ENCODE assay signal across 15 cellular contexts in genomic region chr5:150508828-150509227, GRCh38. TPM values are rescaled to one million over a fixed set of nuclear protein-coding genes. Genes with fewer than 3 reads are reported as not detected.
DNase-seq lines count a peak whose midpoint lies in the region; ATAC-seq and TF ChIP-seq lines count a peak whose summit lies in the region.
"Had no signal": no experiment of that assay in that cellular context is flagged by ENCODE, and none has a peak within 500 bp of the region (broad histone marks: within the 10 kb centered on the region; RNA-seq: fewer than 3 reads in every experiment).

No MANE protein-coding gene starts in this region.

- H3K4me3 ChIP-seq in GM23338 (no peak overlapping the region), lower lobe of right lung (peak overlapping the region; percentile 37), subcutaneous abdominal adipose tissue (ENCODE audit: low read depth in 1 of 5, low read length in 5 of 5) (no peak overlapping the region)
- H3K4me3 ChIP-seq: SK-N-MC had no signal

- H2AFZ ChIP-seq in GM23338 = no peak overlapping the region

- 0 out of 2 replicates have a peak, but pooled peaks cover 6% of the 10 kb centered on the region for H3F3A ChIP-seq in GM23338 (replicated peaks; ENCODE audit: low read depth)

- H3K9me2 ChIP-seq in GM23338 (ENCODE audit: insufficient read depth) = no peaks in the 10 kb centered on the region

- H3K9me3 Mint-ChIP-seq in GM23338 (no peaks in the 10 kb centered on the region), brain (no peaks in the 10 kb centered on the region)

- ATAC-seq in GM23338 (no peak), lower lobe of right lung (no peak)
- ATAC-seq: activated CD8-positive, alpha-beta T cell treated with anti-CD3 and anti-CD28 coated beads, Interleukin-2, amount 10 ng/mL, durations not matched to agents 7 days and 5 days had no signal

- H3K9me3 ChIP-seq in lower lobe of right lung = no peaks in the 10 kb centered on the region
- H3K9me3 ChIP-seq in subcutaneous abdominal adipose tissue (ENCODE audit: control insufficient read depth in 5 of 5, low read length in 5 of 5) = no peaks in the 10 kb centered on the region

- H3K4me1 Mint-ChIP-seq in GM23338 (peaks cover 57% of the 10 kb centered on the region), brain (peaks cover 96% of the 10 kb centered on the region)

- in situ Hi-C loops in GM13977 (cut with MboI; ENCODE audit: low pct_unique_long_range_greater_than_20kb, low sequenced_read_pairs, unreplicated experiment) = no loop called here

- H3K27me3 Mint-ChIP-seq in GM23338 (ENCODE audit: insufficient read depth, low read depth, poor library complexity) (peaks cover 30% of the 10 kb centered on the region), brain (peaks cover 3% of the 10 kb centered on the region)

- no peaks in the 10 kb centered on the region for H3K36me3 Mint-ChIP-seq in GM23338 (ENCODE audit: low read depth)
- no peaks in the 10 kb centered on the region for H3K36me3 Mint-ChIP-seq in brain

- H3K27ac Mint-ChIP-seq in GM23338 = no peak overlapping the region
- H3K27ac Mint-ChIP-seq in brain = peak overlapping the region in 4 of 5 experiments; percentile 31 to 83 (median 57)
- H3K27ac Mint-ChIP-seq: activated CD8-positive, alpha-beta T cell treated with anti-CD3 and anti-CD28 coated beads, Interleukin-2, amount 10 ng/mL, durations not matched to agents 7 days and 5 days had no signal

- peaks cover 94% of the 10 kb centered on the region for H3K79me2 ChIP-seq in GM23338 (replicated peaks; ENCODE audit: insufficient read depth)

- 0 out of 2 replicates have a peak overlapping the region, but pooled peaks have one; percentile 20 for H3K27ac ChIP-seq in GM23338 (ENCODE audit: low read depth)
- peak overlapping the region; percentile 78 for H3K27ac ChIP-seq in lower lobe of right lung
- H3K27ac ChIP-seq in subcutaneous abdominal adipose tissue (ENCODE audit: low read depth, low read length) = peak overlapping the region; percentile 72
- H3K27ac ChIP-seq: SK-N-MC had no signal

- intact Hi-C loops in lower lobe of right lung (cut with DNase I) = no loop called here

- H3K36me3 ChIP-seq in GM23338 (ENCODE audit: insufficient read depth) (no peaks in the 10 kb centered on the region), lower lobe of right lung (no peaks in the 10 kb centered on the region), subcutaneous abdominal adipose tissue (ENCODE audit: control insufficient read depth in 5 of 5, insufficient read depth in 5 of 5, low read length in 5 of 5) (no peaks in the 10 kb centered on the region)

- no peak overlapping the region for H3K4me3 Mint-ChIP-seq in GM23338
- H3K4me3 Mint-ChIP-seq in brain = no peak overlapping the region
- H3K4me3 Mint-ChIP-seq: activated CD8-positive, alpha-beta T cell treated with anti-CD3 and anti-CD28 coated beads, Interleukin-2, amount 10 ng/mL, durations not matched to agents 7 days and 5 days had no signal

- DNase-seq in GM23338 (ENCODE audit: low spot score) (no peak), lower lobe of right lung (no peak), T1000 (lab: John Stamatoyannopoulos, UW) (no peak), NCI-H2171 treated with DMSO at 0.1 percent for 48 hours (lab: John Stamatoyannopoulos, UW) (no peak), RPMI8226 (no peak), GM13977 (ENCODE audit: low spot score) (no peak)
- DNase-seq: activated CD8-positive, alpha-beta T cell treated with anti-CD3 and anti-CD28 coated beads, Interleukin-2, amount 10 ng/mL, durations not matched to agents 7 days and 5 days; activated effector memory CD4-positive, alpha-beta T cell treated with Interleukin-2 at 50 U/mL for 16 hours; KG1; NCI-H1105 treated with DMSO at 0.1 percent for 48 hours; NCI-H345; stimulated activated CD4-positive, alpha-beta T cell treated with anti-CD3 and anti-CD28 coated beads, Interleukin-2, amount 100 ng/mL, for 48 hours had no signal

- H3K27me3 ChIP-seq in GM23338 (ENCODE audit: insufficient read depth) (no peaks in the 10 kb centered on the region), lower lobe of right lung (ENCODE audit: low read depth) (no peaks in the 10 kb centered on the region), subcutaneous abdominal adipose tissue (ENCODE audit: control insufficient read depth in 5 of 5, insufficient read depth in 4 of 5, low read length in 5 of 5) (no peaks in the 10 kb centered on the region)

- H3K4me1 ChIP-seq in GM23338 (ENCODE audit: insufficient read depth) (peaks cover 31% of the 10 kb centered on the region), lower lobe of right lung (peaks cover 99% of the 10 kb centered on the region), subcutaneous abdominal adipose tissue (ENCODE audit: control insufficient read depth in 5 of 5, insufficient read depth in 5 of 5, low read length in 5 of 5) (peaks cover 32 to 98% (median 86%) of the 10 kb centered on the region in 5 donors)

- TF ChIP-seq CTCF in GM23338 (conservative IDR thresholded peaks at IDR 0.05; ENCODE audit: low read depth in 2 of 2) (no peak), brain (conservative IDR thresholded peaks at IDR 0.05) (no peak), lower lobe of right lung (IDR thresholded peaks at IDR 0.05) (no peak), GM13977 (IDR thresholded peaks at IDR 0.05; ENCODE audit: extremely low read depth, insufficient read depth, missing control alignments) (no peak)

- no peak overlapping the region; the same call in 1 of the 2 replicates for H3K4me2 ChIP-seq in GM23338

- H3K9ac ChIP-seq in subcutaneous abdominal adipose tissue (ENCODE audit: low read length in 5 of 5) = no peak overlapping the region

- peaks cover 13% of the 10 kb centered on the region; the same call in 1 of the 2 replicates for H4K20me1 ChIP-seq in GM23338 (replicated peaks; ENCODE audit: insufficient read depth)

TF ChIP-seq in GM23338, 12 proteins besides CTCF, POLR2A, EP300 and RAD21:
- TF ChIP-seq NANOG (IDR thresholded peaks at IDR 0.05; ENCODE audit: borderline replicate concordance) (no peak), EZH2 (IDR thresholded peaks at IDR 0.05; ENCODE audit: low read depth, unreplicated experiment) (no peak), REST (IDR thresholded peaks at IDR 0.05; ENCODE audit: unreplicated experiment) (no peak), POLR2AphosphoS5 (IDR thresholded peaks at IDR 0.05; ENCODE audit: low read depth) (no peak)

RNA-seq across cellular contexts. Expression of gene NDST1, which starts 0.9 kb away (rescaled TPM):
- total RNA-seq in GM23338 (2014; rRNA removed; shearing (Covaris generic)) = 76.6 and 85.0 TPM in 2 replicates
- polyA plus RNA-seq in GM23338 (2016; fragmentation: Nextera tagmentation; extraction: Ambion mirVana) = 7.3 and 8.5 TPM in 2 replicates
- 40.0 TPM for polyA plus RNA-seq in brain (ENCODE audit: insufficient read depth, low read depth, low replicate concordance)
- total RNA-seq in lower lobe of right lung = 117 TPM

RNA-seq across cellular contexts. Expression of gene RPS14, which starts 59.3 kb away (rescaled TPM):
- total RNA-seq in GM23338 (2014; rRNA removed; shearing (Covaris generic)) = 1,443 and 1,506 TPM in 2 replicates
- 2,790 and 2,911 TPM in 2 replicates for polyA plus RNA-seq in GM23338 (2016; fragmentation: Nextera tagmentation; extraction: Ambion mirVana)
- polyA plus RNA-seq in brain (ENCODE audit: insufficient read depth, low read depth, low replicate concordance) = 2,096 TPM
- total RNA-seq in lower lobe of right lung = 1,651 TPM

Comparison
In these comparisons a context has a peak if more than half of its experiments do, and no peak if none do; other contexts are left out.
1. H3K27ac ChIP-seq: peak in every context shown above with its lines; median percentile 78 in lower lobe of right lung; 72 in subcutaneous abdominal adipose tissue; 20 in GM23338.